ENCODE assay signal across 1 cellular context in the genomic region with DNA sequence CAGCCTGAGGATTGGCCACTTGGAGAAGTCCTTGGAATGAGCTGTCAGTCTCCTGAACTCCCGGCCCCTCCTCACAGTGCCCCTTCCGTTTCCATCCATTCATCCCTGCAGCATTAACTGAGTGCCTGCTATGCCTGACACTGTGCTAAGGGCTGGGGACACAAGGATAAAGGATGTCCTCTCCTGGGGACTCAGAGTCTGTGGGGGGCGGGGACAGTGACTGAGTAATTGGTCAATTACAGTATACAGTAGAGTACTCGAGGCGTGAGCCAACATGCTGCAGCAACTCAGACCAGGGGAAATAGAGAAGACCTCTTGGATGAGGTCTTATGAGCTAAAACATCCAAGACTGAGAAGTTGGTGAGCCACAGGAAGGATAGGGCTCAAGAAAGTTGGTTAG.
TF ChIP-seq lines count a peak whose summit lies in the region.

No MANE protein-coding gene starts in this region.

TF ChIP-seq in GM23338, 12 proteins besides CTCF, POLR2A, EP300 and RAD21 (continued from another document):
- TF ChIP-seq, protein P1, sequence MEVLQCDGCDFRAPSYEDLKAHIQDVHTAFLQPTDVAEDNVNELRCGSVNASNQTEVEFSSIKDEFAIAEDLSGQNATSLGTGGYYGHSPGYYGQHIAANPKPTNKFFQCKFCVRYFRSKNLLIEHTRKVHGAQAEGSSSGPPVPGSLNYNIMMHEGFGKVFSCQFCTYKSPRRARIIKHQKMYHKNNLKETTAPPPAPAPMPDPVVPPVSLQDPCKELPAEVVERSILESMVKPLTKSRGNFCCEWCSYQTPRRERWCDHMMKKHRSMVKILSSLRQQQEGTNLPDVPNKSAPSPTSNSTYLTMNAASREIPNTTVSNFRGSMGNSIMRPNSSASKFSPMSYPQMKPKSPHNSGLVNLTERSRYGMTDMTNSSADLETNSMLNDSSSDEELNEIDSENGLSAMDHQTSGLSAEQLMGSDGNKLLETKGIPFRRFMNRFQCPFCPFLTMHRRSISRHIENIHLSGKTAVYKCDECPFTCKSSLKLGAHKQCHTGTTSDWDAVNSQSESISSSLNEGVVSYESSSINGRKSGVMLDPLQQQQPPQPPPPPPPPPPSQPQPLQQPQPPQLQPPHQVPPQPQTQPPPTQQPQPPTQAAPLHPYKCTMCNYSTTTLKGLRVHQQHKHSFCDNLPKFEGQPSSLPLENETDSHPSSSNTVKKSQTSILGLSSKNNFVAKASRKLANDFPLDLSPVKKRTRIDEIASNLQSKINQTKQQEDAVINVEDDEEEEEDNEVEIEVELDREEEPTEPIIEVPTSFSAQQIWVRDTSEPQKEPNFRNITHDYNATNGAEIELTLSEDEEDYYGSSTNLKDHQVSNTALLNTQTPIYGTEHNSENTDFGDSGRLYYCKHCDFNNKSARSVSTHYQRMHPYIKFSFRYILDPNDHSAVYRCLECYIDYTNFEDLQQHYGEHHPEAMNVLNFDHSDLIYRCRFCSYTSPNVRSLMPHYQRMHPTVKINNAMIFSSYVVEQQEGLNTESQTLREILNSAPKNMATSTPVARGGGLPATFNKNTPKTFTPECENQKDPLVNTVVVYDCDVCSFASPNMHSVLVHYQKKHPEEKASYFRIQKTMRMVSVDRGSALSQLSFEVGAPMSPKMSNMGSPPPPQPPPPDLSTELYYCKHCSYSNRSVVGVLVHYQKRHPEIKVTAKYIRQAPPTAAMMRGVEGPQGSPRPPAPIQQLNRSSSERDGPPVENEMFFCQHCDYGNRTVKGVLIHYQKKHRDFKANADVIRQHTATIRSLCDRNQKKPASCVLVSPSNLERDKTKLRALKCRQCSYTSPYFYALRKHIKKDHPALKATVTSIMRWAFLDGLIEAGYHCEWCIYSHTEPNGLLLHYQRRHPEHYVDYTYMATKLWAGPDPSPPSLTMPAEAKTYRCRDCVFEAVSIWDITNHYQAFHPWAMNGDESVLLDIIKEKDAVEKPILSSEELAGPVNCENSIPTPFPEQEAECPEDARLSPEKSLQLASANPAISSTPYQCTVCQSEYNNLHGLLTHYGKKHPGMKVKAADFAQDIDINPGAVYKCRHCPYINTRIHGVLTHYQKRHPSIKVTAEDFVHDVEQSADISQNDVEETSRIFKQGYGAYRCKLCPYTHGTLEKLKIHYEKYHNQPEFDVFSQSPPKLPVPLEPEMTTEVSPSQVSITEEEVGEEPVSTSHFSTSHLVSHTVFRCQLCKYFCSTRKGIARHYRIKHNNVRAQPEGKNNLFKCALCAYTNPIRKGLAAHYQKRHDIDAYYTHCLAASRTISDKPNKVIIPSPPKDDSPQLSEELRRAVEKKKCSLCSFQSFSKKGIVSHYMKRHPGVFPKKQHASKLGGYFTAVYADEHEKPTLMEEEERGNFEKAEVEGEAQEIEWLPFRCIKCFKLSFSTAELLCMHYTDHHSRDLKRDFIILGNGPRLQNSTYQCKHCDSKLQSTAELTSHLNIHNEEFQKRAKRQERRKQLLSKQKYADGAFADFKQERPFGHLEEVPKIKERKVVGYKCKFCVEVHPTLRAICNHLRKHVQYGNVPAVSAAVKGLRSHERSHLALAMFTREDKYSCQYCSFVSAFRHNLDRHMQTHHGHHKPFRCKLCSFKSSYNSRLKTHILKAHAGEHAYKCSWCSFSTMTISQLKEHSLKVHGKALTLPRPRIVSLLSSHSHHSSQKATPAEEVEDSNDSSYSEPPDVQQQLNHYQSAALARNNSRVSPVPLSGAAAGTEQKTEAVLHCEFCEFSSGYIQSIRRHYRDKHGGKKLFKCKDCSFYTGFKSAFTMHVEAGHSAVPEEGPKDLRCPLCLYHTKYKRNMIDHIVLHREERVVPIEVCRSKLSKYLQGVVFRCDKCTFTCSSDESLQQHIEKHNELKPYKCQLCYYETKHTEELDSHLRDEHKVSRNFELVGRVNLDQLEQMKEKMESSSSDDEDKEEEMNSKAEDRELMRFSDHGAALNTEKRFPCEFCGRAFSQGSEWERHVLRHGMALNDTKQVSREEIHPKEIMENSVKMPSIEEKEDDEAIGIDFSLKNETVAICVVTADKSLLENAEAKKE (CRISPR knock-in tag; IDR thresholded peaks at IDR 0.05) = no peak
